10 cellular contexts compared by ENCODE assay signal in the genomic region with DNA sequence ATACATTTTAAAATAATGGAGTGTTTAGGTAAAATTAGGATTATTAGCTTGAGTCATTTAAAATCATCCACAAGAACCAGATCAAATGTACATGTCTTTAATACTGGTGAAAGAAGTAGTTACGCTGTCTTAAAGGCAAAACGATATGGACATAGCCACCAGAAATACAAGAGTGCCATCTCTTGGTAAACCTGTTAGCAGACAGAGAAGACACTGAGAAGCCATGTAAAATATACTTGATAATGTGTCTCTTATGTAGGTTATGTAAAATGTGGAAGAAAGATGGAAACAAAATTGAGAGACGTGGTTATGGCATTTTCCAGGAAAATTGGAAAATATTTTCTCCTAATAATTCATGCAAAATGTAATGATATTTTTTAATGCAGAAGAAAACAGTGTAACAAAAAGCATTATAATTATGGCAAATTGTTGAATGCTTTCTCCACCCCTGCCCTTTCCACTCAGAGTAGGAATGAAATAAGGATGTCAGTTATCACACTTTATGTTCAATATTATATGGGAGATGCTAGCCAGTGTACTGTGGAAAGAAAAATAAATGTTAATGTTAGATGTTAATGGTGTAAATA. TPM values are rescaled to one million over a fixed set of nuclear protein-coding genes. Genes with fewer than 3 reads are reported as not detected.
DNase-seq lines count a peak whose midpoint lies in the region; ATAC-seq and TF ChIP-seq lines count a peak whose summit lies in the region.
"Had no signal": no experiment of that assay in that cellular context is flagged by ENCODE, and none has a peak within 500 bp of the region (broad histone marks: within the 10 kb centered on the region; RNA-seq: fewer than 3 reads in every experiment).

No MANE protein-coding gene starts in this region.

- H3K9ac ChIP-seq in MM.1S (ENCODE audit: low read length) = no peak overlapping the region
- no peak overlapping the region for H3K9ac ChIP-seq in SU-DHL-6 (ENCODE audit: low read length)
- H3K9ac ChIP-seq: BLaER1 had no signal

- TF ChIP-seq CTCF in MM.1S (IDR thresholded peaks at IDR 0.05; ENCODE audit: low read length) = peak; percentile 52
- TF ChIP-seq CTCF in SU-DHL-6 (IDR thresholded peaks at IDR 0.05; ENCODE audit: insufficient read depth, low read length, poor library complexity, severe bottlenecking) = peak; percentile 94
- TF ChIP-seq CTCF in hepatocyte (IDR thresholded peaks at IDR 0.05; ENCODE audit: poor library complexity) = peak; percentile 73

- no peaks in the 10 kb centered on the region for H3K79me2 ChIP-seq in MM.1S (ENCODE audit: low read length)
- H3K79me2 ChIP-seq in SU-DHL-6 (ENCODE audit: insufficient read depth, low read length) = no peaks in the 10 kb centered on the region
- no peaks in the 10 kb centered on the region for H3K79me2 ChIP-seq in hepatocyte

- H3K4me3 ChIP-seq in MM.1S (ENCODE audit: low read length) = no peak overlapping the region
- H3K4me3 ChIP-seq in SU-DHL-6 (ENCODE audit: insufficient read depth, low read length, poor library complexity, severe bottlenecking) = no peak overlapping the region
- no peak overlapping the region for H3K4me3 ChIP-seq in hepatocyte
- H3K4me3 ChIP-seq: BLaER1 had no signal

- DNase-seq in NCI-H1105 treated with DMSO at 0.1 percent for 48 hours (lab: John Stamatoyannopoulos, UW) (peak; percentile 52), NCI-H1105 (lab: John Stamatoyannopoulos, UW) (no peak), MM.1S (peak; percentile 28), hepatocyte (ENCODE audit: low spot score) (peak; percentile 48)
- DNase-seq in stimulated activated CD4-positive, alpha-beta T cell treated with anti-CD3 and anti-CD28 coated beads, Interleukin-4, amount 100 ng/mL, for 24 hours = no peak
- no peak for DNase-seq in activated CD4-positive, alpha-beta T cell treated with anti-CD3 and anti-CD28 coated beads, Interleukin-2, amount 50 U/mL, for 4 hours

- H3K36me3 ChIP-seq in MM.1S (replicated peaks; ENCODE audit: insufficient read depth, low read length) (no peaks in the 10 kb centered on the region), SU-DHL-6 (ENCODE audit: low read length) (no peaks in the 10 kb centered on the region), hepatocyte (replicated peaks; ENCODE audit: insufficient read depth, low read depth) (no peaks in the 10 kb centered on the region)
- H3K36me3 ChIP-seq: BLaER1 had no signal

- no peak for ATAC-seq in GM21825 (IDR thresholded peaks at IDR 0.05; ENCODE audit: unreplicated experiment)

- no peak overlapping the region for H3K27ac ChIP-seq in MM.1S (ENCODE audit: low read length)
- no peak overlapping the region for H3K27ac ChIP-seq in SU-DHL-6 (ENCODE audit: low read depth, low read length)
- no peak overlapping the region for H3K27ac ChIP-seq in hepatocyte
- H3K27ac ChIP-seq: BLaER1 had no signal

- H4K20me1 ChIP-seq in MM.1S (ENCODE audit: insufficient read depth, low read length) (no peaks in the 10 kb centered on the region), SU-DHL-6 (ENCODE audit: low read depth, low read length) (no peaks in the 10 kb centered on the region), hepatocyte (ENCODE audit: insufficient read depth, poor library complexity, severe bottlenecking) (no peaks in the 10 kb centered on the region)
- H4K20me1 ChIP-seq: BLaER1 had no signal

- H3K4me1 ChIP-seq in MM.1S (ENCODE audit: low read length) (peaks cover 30% of the 10 kb centered on the region), hepatocyte (ENCODE audit: insufficient read depth) (no peaks in the 10 kb centered on the region)
- H3K4me1 ChIP-seq: BLaER1 had no signal

- WGBS in hepatocyte (ENCODE audit: low lambda C conversion rate, missing lambda C conversion rate) = 44% methylated on average over 3 of the region's 3 CpGs

- no peaks in the 10 kb centered on the region for H3K27me3 ChIP-seq in MM.1S (replicated peaks; ENCODE audit: insufficient read depth, low read length)
- H3K27me3 ChIP-seq in SU-DHL-6 (ENCODE audit: low read length) = no peaks in the 10 kb centered on the region
- no peaks in the 10 kb centered on the region for H3K27me3 ChIP-seq in hepatocyte
- H3K27me3 ChIP-seq: BLaER1 had no signal

- H3F3A ChIP-seq in MM.1S (ENCODE audit: insufficient read depth, low read length) = peaks cover 4% of the 10 kb centered on the region; the same call in 1 of the 2 replicates
- H3F3A ChIP-seq in SU-DHL-6 (ENCODE audit: insufficient read depth) = no peaks in the 10 kb centered on the region

- H3K4me2 ChIP-seq in MM.1S (ENCODE audit: low read depth, low read length) = no peak overlapping the region
- no peak overlapping the region for H3K4me2 ChIP-seq in SU-DHL-6 (ENCODE audit: low read depth, low read length, poor library complexity, severe bottlenecking)
- no peak overlapping the region for H3K4me2 ChIP-seq in hepatocyte
- H3K4me2 ChIP-seq: BLaER1 had no signal

- H2AFZ ChIP-seq in MM.1S (ENCODE audit: low read length) = no peak overlapping the region
- H2AFZ ChIP-seq in SU-DHL-6 (ENCODE audit: low read depth, low read length, severe bottlenecking) = no peak overlapping the region
- no peak overlapping the region for H2AFZ ChIP-seq in hepatocyte

- no peaks in the 10 kb centered on the region for H3K9me3 ChIP-seq in MM.1S (replicated peaks; ENCODE audit: insufficient read depth, low read length)
- no peaks in the 10 kb centered on the region; the same call in 1 of the 2 replicates for H3K9me3 ChIP-seq in SU-DHL-6 (ENCODE audit: insufficient read depth, low read length)
- H3K9me3 ChIP-seq in hepatocyte (ENCODE audit: low read depth) = no peaks in the 10 kb centered on the region

- H3K9me2 ChIP-seq in MM.1S (replicated peaks; ENCODE audit: insufficient read depth, low read length) (no peaks in the 10 kb centered on the region), SU-DHL-6 (replicated peaks; ENCODE audit: insufficient read depth, low read length) (no peaks in the 10 kb centered on the region), hepatocyte (replicated peaks; ENCODE audit: insufficient read depth) (no peaks in the 10 kb centered on the region)

RNA-seq across cellular contexts. Expression of a gene that starts 12.2 kb away (rescaled TPM):
- total RNA-seq in hepatocyte = 6.4 and 7.7 TPM in 2 replicates
- polyA plus RNA-seq in hepatocyte = 2.2 and 2.8 TPM in 2 replicates
- total RNA-seq: activated CD8-positive, alpha-beta memory T cell treated with anti-CD3 and anti-CD28 coated beads for 36 hours had no signal

RNA-seq across cellular contexts. Expression of a gene that starts 19.9 kb away (rescaled TPM):
- 7.9 and 8.6 TPM in 2 replicates for total RNA-seq in hepatocyte
- polyA plus RNA-seq in hepatocyte = 3.2 and 5.2 TPM in 2 replicates

Comparison
In these comparisons a context has a peak if more than half of its experiments do, and no peak if none do; other contexts are left out.
1. DNase-seq: peak in NCI-H1105 treated with DMSO at 0.1 percent for 48 hours (single experiment), MM.1S (single experiment) and hepatocyte (single experiment); none in NCI-H1105 (single experiment), stimulated activated CD4-positive, alpha-beta T cell treated with anti-CD3 and anti-CD28 coated beads, Interleukin-4, amount 100 ng/mL, for 24 hours (single experiment) and activated CD4-positive, alpha-beta T cell treated with anti-CD3 and anti-CD28 coated beads, Interleukin-2, amount 50 U/mL, for 4 hours (0 of 2).
2. Peak in every context shown above with its lines, with median percentiles within 50 percentile points of each other: CTCF ChIP-seq.